Comparison of ENCODE assay signal across 26 cellular contexts in genomic region chr6:81821449-81821848, GRCh38.
"Had no signal": no experiment of that assay in that cellular context is flagged by ENCODE, and none has a peak within 500 bp of the region (broad histone marks: within the 10 kb centered on the region; RNA-seq: fewer than 3 reads in every experiment).

No MANE protein-coding gene starts in this region.

- H3K4me1 ChIP-seq: breast epithelium, gastroesophageal sphincter, prostate gland, tibial nerve had no signal

- H3K4me3 ChIP-seq: breast epithelium, gastroesophageal sphincter, lower lobe of right lung, pancreas, prostate gland, smooth muscle cell, tibial nerve had no signal

- ATAC-seq: activated CD8-positive, alpha-beta memory T cell treated with anti-CD3 and anti-CD28 coated beads, Interleukin-2, amount 10 ng/mL, durations not matched to agents 7 days and 5 days; activated CD8-positive, alpha-beta T cell treated with anti-CD3 and anti-CD28 coated beads, Interleukin-2, amount 10 ng/mL, durations not matched to agents 7 days and 5 days; activated naive CD4-positive, alpha-beta T cell treated with anti-CD3 and anti-CD28 coated beads, Interleukin-2, amount 50 U/mL, for 72 hours; activated T-cell treated with anti-CD3 and anti-CD28 coated beads, Interleukin-2, amount 50 U/mL, for 72 hours; gastroesophageal sphincter; lower lobe of right lung had no signal

- H3K36me3 Mint-ChIP-seq: activated CD8-positive, alpha-beta memory T cell treated with anti-CD3 and anti-CD28 coated beads, Interleukin-2, amount 10 ng/mL, durations not matched to agents 7 days and 5 days had no signal

- H3K27me3 ChIP-seq: breast epithelium, gastroesophageal sphincter, pancreas, tibial nerve had no signal

- H3K27ac Mint-ChIP-seq: activated CD8-positive, alpha-beta memory T cell treated with anti-CD3 and anti-CD28 coated beads, Interleukin-2, amount 10 ng/mL, durations not matched to agents 7 days and 5 days; activated CD8-positive, alpha-beta T cell treated with anti-CD3 and anti-CD28 coated beads, Interleukin-2, amount 10 ng/mL, durations not matched to agents 7 days and 5 days; activated naive CD4-positive, alpha-beta T cell treated with anti-CD3 and anti-CD28 coated beads, Interleukin-2, amount 50 U/mL, for 72 hours; activated T-cell treated with anti-CD3 and anti-CD28 coated beads, Interleukin-2, amount 50 U/mL, for 72 hours had no signal

- H3K9me3 Mint-ChIP-seq: central memory CD8-positive, alpha-beta T cell had no signal

- H3K9me3 ChIP-seq: lower lobe of right lung, pancreas, prostate gland had no signal

- H3K36me3 ChIP-seq: breast epithelium, gastroesophageal sphincter, lower lobe of right lung, pancreas, prostate gland, tibial nerve had no signal

- H3K4me3 Mint-ChIP-seq: activated CD8-positive, alpha-beta memory T cell treated with anti-CD3 and anti-CD28 coated beads, Interleukin-2, amount 10 ng/mL, durations not matched to agents 7 days and 5 days; activated CD8-positive, alpha-beta T cell treated with anti-CD3 and anti-CD28 coated beads, Interleukin-2, amount 10 ng/mL, durations not matched to agents 7 days and 5 days; activated T-cell treated with anti-CD3 and anti-CD28 coated beads, Interleukin-2, amount 50 U/mL, for 72 hours; central memory CD8-positive, alpha-beta T cell had no signal

- H3K4me1 Mint-ChIP-seq: central memory CD8-positive, alpha-beta T cell had no signal

- H3K27me3 Mint-ChIP-seq: activated CD8-positive, alpha-beta memory T cell treated with anti-CD3 and anti-CD28 coated beads, Interleukin-2, amount 10 ng/mL, durations not matched to agents 7 days and 5 days; central memory CD8-positive, alpha-beta T cell; stimulated activated naive B cell treated with anti-CD40 and anti-IgM and Interleukin-4, amounts not matched to agents 10 μg/mL and 1 μg/mL and 100 μg/mL, for 72 hours had no signal

- FAIRE-seq: pancreas had no signal

- DNase-seq: activated CD4-positive, alpha-beta T cell treated with anti-CD3 and anti-CD28 coated beads for 1 hour; activated CD4-positive, alpha-beta T cell treated with anti-CD3 and anti-CD28 coated beads, Interleukin-2, amount 50 U/mL, for 1 hour; activated CD8-positive, alpha-beta memory T cell treated with anti-CD3 and anti-CD28 coated beads, Interleukin-2, amount 10 ng/mL, durations not matched to agents 7 days and 5 days; activated CD8-positive, alpha-beta T cell treated with anti-CD3 and anti-CD28 coated beads, Interleukin-2, amount 10 ng/mL, durations not matched to agents 7 days and 5 days; activated naive CD4-positive, alpha-beta T cell; activated T-cell treated with anti-CD3 and anti-CD28 coated beads for 4 hours; activated T-cell treated with anti-CD3 and anti-CD28 coated beads, Interleukin-2, amount 50 U/mL, for 72 hours; dermis blood vessel endothelial cell; effector CD4-positive, alpha-beta T cell; erythroblast; head of caudate nucleus; hypothalamus; kidney glomerular epithelial cell; lower lobe of right lung; mesendoderm; nucleus accumbens; pancreas; stimulated activated CD4-positive, alpha-beta T cell treated with anti-CD3 and anti-CD28 coated beads, Interleukin-1b, Interleukin-23, amount 100 ng/mL, for 48 hours; stimulated activated naive B cell treated with anti-CD40 and anti-IgM and Interleukin-4, amounts not matched to agents 10 μg/mL and 1 μg/mL and 100 μg/mL, for 72 hours had no signal

- H3K27ac ChIP-seq: breast epithelium, gastroesophageal sphincter, lower lobe of right lung, pancreas, prostate gland, tibial nerve had no signal
